7 cellular contexts compared by ENCODE assay signal in the genomic region with DNA sequence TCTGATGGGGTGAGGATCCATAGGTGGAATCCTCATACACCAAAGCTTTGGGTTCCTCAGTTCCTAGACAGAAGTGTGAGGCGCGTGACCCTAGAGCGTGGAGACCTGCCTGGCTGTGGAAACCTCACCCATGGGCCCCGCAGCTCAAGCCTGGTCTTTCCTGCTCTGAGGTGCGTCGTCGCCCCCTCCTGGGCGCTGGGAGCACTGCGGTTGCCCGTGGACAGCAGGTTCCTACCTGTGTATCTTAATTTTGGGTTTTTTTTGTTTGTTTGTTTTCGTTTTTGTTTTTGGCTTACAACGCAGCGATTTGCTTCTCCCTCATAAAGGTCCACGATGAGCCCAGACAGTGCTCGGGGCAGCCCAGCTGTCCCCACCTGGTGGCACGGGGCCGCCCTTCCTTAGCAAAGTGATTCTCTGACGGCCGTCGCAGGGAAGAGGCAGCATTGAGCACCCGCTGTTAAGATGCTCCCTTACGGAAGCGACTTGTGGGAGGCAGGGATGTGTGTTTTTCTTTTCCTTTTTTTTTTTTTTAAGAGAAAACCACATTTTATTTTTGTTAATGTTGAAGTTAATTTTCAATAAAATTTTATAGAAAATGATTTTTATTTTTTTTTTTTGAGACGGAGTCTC. TPM values are rescaled to one million over a fixed set of nuclear protein-coding genes. Genes with fewer than 3 reads are reported as not detected.
DNase-seq lines count a peak whose midpoint lies in the region; ATAC-seq and TF ChIP-seq lines count a peak whose summit lies in the region.

No MANE protein-coding gene starts in this region.

- no peaks in the 10 kb centered on the region for H3K79me2 ChIP-seq in SU-DHL-6 (ENCODE audit: insufficient read depth, low read length)

- 24 to 29% (median 28%) methylated on average over 24 of the region's 24 CpGs for WGBS in heart left ventricle, 4 donors
- WGBS in psoas muscle, 3 donors = 31 to 35% (median 31%) methylated on average over 24 of the region's 24 CpGs

- no peaks in the 10 kb centered on the region for H3K9me2 ChIP-seq in SU-DHL-6 (replicated peaks; ENCODE audit: insufficient read depth, low read length)

- H3K4me3 ChIP-seq in GM12875 (ENCODE audit: low read depth, low read length) (no peak overlapping the region), LNCaP clone FGC (ENCODE audit: low read depth, low read length) (no peak overlapping the region), SU-DHL-6 (ENCODE audit: insufficient read depth, low read length, poor library complexity, severe bottlenecking) (no peak overlapping the region), heart left ventricle (no peak overlapping the region), psoas muscle (no peak overlapping the region), uterus (no peak overlapping the region)

- intact Hi-C loops in heart left ventricle (cut with DNase I) = loop anchor here in 6 of 10 donors (1.0 to 5.0 kb wide), 3 partner anchors 113 to 165 kb away; no protein-coding TSS in a partner anchor
- intact Hi-C loops in psoas muscle (cut with DNase I) = loop anchor here in 1 of 2 donors (1.0 kb wide), 1 partner anchor 165 kb away; no protein-coding TSS in a partner anchor
- intact Hi-C loops in uterus (cut with DNase I; ENCODE audit: low total_unique reads) = no loop called here

- TF ChIP-seq CTCF in GM12875 (IDR thresholded peaks at IDR 0.05; ENCODE audit: borderline replicate concordance, insufficient read depth, low read depth, low read length) (peak; percentile 97), LNCaP clone FGC (IDR thresholded peaks at IDR 0.05; ENCODE audit: control insufficient read depth, extremely low read depth, insufficient read depth) (peak; percentile 92), SU-DHL-6 (IDR thresholded peaks at IDR 0.05; ENCODE audit: insufficient read depth, low read length, poor library complexity, severe bottlenecking) (peak; percentile 89), heart left ventricle (IDR thresholded peaks at IDR 0.05) (peak; percentile 86 to 98 (median 91)), psoas muscle (IDR thresholded peaks at IDR 0.05) (peak; percentile 95), uterus (IDR thresholded peaks at IDR 0.05) (peak; percentile 86 to 92 (median 90))

- peak; percentile 87 to 94 for ATAC-seq in activated naive CD4-positive, alpha-beta T cell treated with anti-CD3 and anti-CD28 coated beads, Interleukin-2, amount 50 U/mL, for 72 hours
- ATAC-seq in heart left ventricle = peak; percentile 38 to 80 (median 76)
- peak; percentile 74 to 81 (median 76) for ATAC-seq in psoas muscle

- no peak for DNase-seq in LNCaP clone FGC (ENCODE audit: low read depth)
- DNase-seq in activated naive CD4-positive, alpha-beta T cell treated with anti-CD3 and anti-CD28 coated beads, Interleukin-2, amount 50 U/mL, for 72 hours (ENCODE audit: low spot score in 2 of 2) = peak; percentile 72 to 89
- DNase-seq in heart left ventricle = peak; percentile 62 to 87 (median 75)
- DNase-seq in psoas muscle = peak; percentile 80 to 89
- peak; percentile 78 to 81 for DNase-seq in uterus

- H3K9me3 ChIP-seq in SU-DHL-6 (ENCODE audit: insufficient read depth, low read length) (no peaks in the 10 kb centered on the region), heart left ventricle (no peaks in the 10 kb centered on the region), psoas muscle (no peaks in the 10 kb centered on the region), uterus (no peaks in the 10 kb centered on the region)

- peak overlapping the region; percentile 46 to 81 for H3K27ac Mint-ChIP-seq in activated naive CD4-positive, alpha-beta T cell treated with anti-CD3 and anti-CD28 coated beads, Interleukin-2, amount 50 U/mL, for 72 hours

- no peaks in the 10 kb centered on the region for H3K9me3 Mint-ChIP-seq in activated naive CD4-positive, alpha-beta T cell treated with anti-CD3 and anti-CD28 coated beads, Interleukin-2, amount 50 U/mL, for 72 hours

- no peaks in the 10 kb centered on the region for H3K27me3 ChIP-seq in SU-DHL-6 (ENCODE audit: low read length)
- no peaks in the 10 kb centered on the region for H3K27me3 ChIP-seq in heart left ventricle
- no peaks in the 10 kb centered on the region for H3K27me3 ChIP-seq in psoas muscle (ENCODE audit: insufficient read depth in 3 of 3, low read length in 2 of 3)
- H3K27me3 ChIP-seq in uterus = no peaks in the 10 kb centered on the region

- H3K9ac ChIP-seq in SU-DHL-6 (ENCODE audit: low read length) = no peak overlapping the region

- peaks cover 0 to 9% (median 3%) of the 10 kb centered on the region in 12 donors for H3K4me1 ChIP-seq in heart left ventricle
- H3K4me1 ChIP-seq in psoas muscle = peaks cover 7% of the 10 kb centered on the region
- H3K4me1 ChIP-seq in uterus = no peaks in the 10 kb centered on the region

- H3F3A ChIP-seq in SU-DHL-6 (ENCODE audit: insufficient read depth) = no peaks in the 10 kb centered on the region

- H3K36me3 ChIP-seq in SU-DHL-6 (ENCODE audit: low read length) = no peaks in the 10 kb centered on the region
- peaks cover 0 to 71% (median 50%) of the 10 kb centered on the region in 9 donors for H3K36me3 ChIP-seq in heart left ventricle
- H3K36me3 ChIP-seq in psoas muscle (ENCODE audit: insufficient read depth in 1 of 2, low read depth in 1 of 2) = peaks cover 0 to 63% of the 10 kb centered on the region in 2 donors
- no peaks in the 10 kb centered on the region for H3K36me3 ChIP-seq in uterus

- TF ChIP-seq POLR2A in heart left ventricle (IDR thresholded peaks at IDR 0.05) (peak in 1 of 2 donors; percentile 21), uterus (IDR thresholded peaks at IDR 0.05) (no peak)

- H3K27ac ChIP-seq in SU-DHL-6 (ENCODE audit: low read depth, low read length) = no peak overlapping the region
- no peak overlapping the region for H3K27ac ChIP-seq in heart left ventricle
- no peak overlapping the region for H3K27ac ChIP-seq in psoas muscle
- no peak overlapping the region for H3K27ac ChIP-seq in uterus

- no peaks in the 10 kb centered on the region for H4K20me1 ChIP-seq in SU-DHL-6 (ENCODE audit: low read depth, low read length)

- H3K4me2 ChIP-seq in SU-DHL-6 (ENCODE audit: low read depth, low read length, poor library complexity, severe bottlenecking) = no peak overlapping the region

- H2AFZ ChIP-seq in SU-DHL-6 (ENCODE audit: low read depth, low read length, severe bottlenecking) = no peak overlapping the region

- no peaks in the 10 kb centered on the region for H3K36me3 Mint-ChIP-seq in activated naive CD4-positive, alpha-beta T cell treated with anti-CD3 and anti-CD28 coated beads, Interleukin-2, amount 50 U/mL, for 72 hours

RNA-seq across cellular contexts. Expression of a gene that starts 36.5 kb away (rescaled TPM):
- total RNA-seq in activated naive CD4-positive, alpha-beta T cell treated with anti-CD3 and anti-CD28 coated beads, Interleukin-2, amount 50 U/mL, for 72 hours = 10 to 100 TPM; 49.2 to 59.5 TPM
- 10 to 100 TPM; 14.6 to 32.0 (median 22.5) TPM for total RNA-seq in heart left ventricle
- 10 to 100 TPM in 1 of 2 donors, 1 to 10 TPM in 1; 5.6 to 12.0 TPM for polyA plus RNA-seq in heart left ventricle
- total RNA-seq in psoas muscle = 10 to 100 TPM; 13.3 to 22.2 (median 20.4) TPM
- 10 to 100 TPM in 1 of 3 donors, 1 to 10 TPM in 2; 6.4 to 21.4 (median 8.5) TPM for polyA plus RNA-seq in psoas muscle
- 10 to 100 TPM in 3 of 4 donors, 1 to 10 TPM in 1; 3.8 to 45.2 (median 22.9) TPM for total RNA-seq in uterus
